12 cellular contexts compared by ENCODE assay signal in genomic region chr5:4579679-4580078, GRCh38.
"Had no signal": no experiment of that assay in that cellular context is flagged by ENCODE, and none has a peak within 500 bp of the region (broad histone marks: within the 10 kb centered on the region; RNA-seq: fewer than 3 reads in every experiment).

No MANE protein-coding gene starts in this region.

- H3K4me1 Mint-ChIP-seq: naive thymus-derived CD4-positive, alpha-beta T cell had no signal

- H3K4me3 Mint-ChIP-seq: naive thymus-derived CD4-positive, alpha-beta T cell; type B pancreatic cell had no signal

- H3K27me3 Mint-ChIP-seq: naive thymus-derived CD4-positive, alpha-beta T cell had no signal

- DNase-seq: colonic mucosa; effector CD4-positive, alpha-beta T cell; heart left ventricle; hippocampal formation; kidney glomerular epithelial cell; naive thymus-derived CD4-positive, alpha-beta T cell; posterior cingulate gyrus; stimulated activated CD4-positive, alpha-beta T cell treated with anti-CD3 and anti-CD28 coated beads, Interleukin-2, amount 100 ng/mL, for 48 hours; stimulated activated naive CD8-positive, alpha-beta T cell treated with anti-CD3 and anti-CD28 coated beads, Interleukin-15, Interleukin-2, amounts not matched to agents 100 U/mL and 50 U/mL, for 24 hours; thyroid gland had no signal

- H3K27ac Mint-ChIP-seq: naive thymus-derived CD4-positive, alpha-beta T cell; type B pancreatic cell had no signal

- H3K9me3 Mint-ChIP-seq: type B pancreatic cell had no signal

- H3K36me3 Mint-ChIP-seq: naive thymus-derived CD4-positive, alpha-beta T cell had no signal

- ATAC-seq: esophagus mucosa; heart left ventricle; naive thymus-derived CD4-positive, alpha-beta T cell; stimulated activated naive CD8-positive, alpha-beta T cell treated with anti-CD3 and anti-CD28 coated beads, Interleukin-15, Interleukin-2, amounts not matched to agents 100 U/mL and 50 U/mL, for 24 hours had no signal
